In genomic region chr22:45628508-45628907, GRCh38 we compare ENCODE assay signal across 10 cellular contexts.
"Had no signal": no experiment of that assay in that cellular context is flagged by ENCODE, and none has a peak within 500 bp of the region (broad histone marks: within the 10 kb centered on the region; RNA-seq: fewer than 3 reads in every experiment).

No MANE protein-coding gene starts in this region.

- H3K9me3 ChIP-seq: heart left ventricle, right atrium auricular region had no signal

- H3K27ac ChIP-seq: heart left ventricle, right atrium auricular region had no signal

- ATAC-seq: heart left ventricle; natural killer cell; stimulated activated memory B cell treated with anti-CD40 and anti-IgM and Interleukin-4, amounts not matched to agents 10 μg/mL and 1 μg/mL and 100 μg/mL, for 72 hours had no signal

- H3K36me3 Mint-ChIP-seq: natural killer cell; stimulated activated memory B cell treated with anti-CD40 and anti-IgM and Interleukin-4, amounts not matched to agents 10 μg/mL and 1 μg/mL and 100 μg/mL, for 72 hours had no signal

- H3K36me3 ChIP-seq: heart left ventricle, right atrium auricular region had no signal

- H3K4me1 ChIP-seq: right atrium auricular region had no signal

- H3K27ac Mint-ChIP-seq: natural killer cell; stimulated activated memory B cell treated with anti-CD40 and anti-IgM and Interleukin-4, amounts not matched to agents 10 μg/mL and 1 μg/mL and 100 μg/mL, for 72 hours had no signal

- H3K4me1 Mint-ChIP-seq: stimulated activated memory B cell treated with anti-CD40 and anti-IgM and Interleukin-4, amounts not matched to agents 10 μg/mL and 1 μg/mL and 100 μg/mL, for 72 hours had no signal

- H3K4me3 ChIP-seq: heart left ventricle, right atrium auricular region had no signal

- H3K4me3 Mint-ChIP-seq: natural killer cell; stimulated activated memory B cell treated with anti-CD40 and anti-IgM and Interleukin-4, amounts not matched to agents 10 μg/mL and 1 μg/mL and 100 μg/mL, for 72 hours had no signal

- DNase-seq: activated CD4-positive, alpha-beta T cell treated with anti-CD3 and anti-CD28 coated beads for 48 hours; activated naive CD4-positive, alpha-beta T cell treated with Interleukin-2 at 50 U/mL for 16 hours; effector CD4-positive, alpha-beta T cell; heart left ventricle; natural killer cell; stimulated activated CD4-positive, alpha-beta T cell treated with anti-CD3 and anti-CD28 coated beads, Interleukin-1b, Interleukin-23, amount 100 ng/mL, for 48 hours; T-helper 9 cell; trophoblast cell had no signal

- H3K9me3 Mint-ChIP-seq: natural killer cell had no signal

- H3K27me3 ChIP-seq: right atrium auricular region had no signal
